9 cellular contexts compared by ENCODE assay signal in genomic region chr7:80883188-80884025, GRCh38. TPM values are rescaled to one million over a fixed set of nuclear protein-coding genes. Genes with fewer than 3 reads are reported as not detected.
DNase-seq lines count a peak whose midpoint lies in the region; ATAC-seq, FAIRE-seq and TF ChIP-seq lines count a peak whose summit lies in the region.
"Had no signal": no experiment of that assay in that cellular context is flagged by ENCODE, and none has a peak within 500 bp of the region (broad histone marks: within the 10 kb centered on the region; RNA-seq: fewer than 3 reads in every experiment).

No MANE protein-coding gene starts in this region.

- CTCF ChIA-PET in K562 (lab: Yijun Ruan, JAX; ENCODE audit: low intra/inter-chr PET ratio): no interaction called here

- H3K9me3 ChIP-seq in K562 (replicated peaks; ENCODE audit: control insufficient read depth, insufficient read depth, low read depth, low read length): no peaks in the 10 kb centered on the region; the same call in 1 of the 2 replicates
- H3K9me3 ChIP-seq in upper lobe of left lung: no peaks in the 10 kb centered on the region

- H3K27me3 ChIP-seq in K562 (ENCODE audit: control insufficient read depth in 2 of 2, insufficient read depth in 2 of 2, low read length in 2 of 2) (no peaks in the 10 kb centered on the region), upper lobe of left lung (no peaks in the 10 kb centered on the region)

- in situ Hi-C loops in K562 (cut with MboI): no loop called here

- ATAC-seq in K562 (no peak), left colon (peak; percentile 43), upper lobe of left lung (ENCODE audit: low FRiP score in 2 of 2) (peak; percentile 72 to 94), GM21515 (IDR thresholded peaks at IDR 0.05; ENCODE audit: unreplicated experiment) (no peak), HG02588 (IDR thresholded peaks at IDR 0.05; ENCODE audit: unreplicated experiment) (no peak), HG03520 (IDR thresholded peaks at IDR 0.05; ENCODE audit: unreplicated experiment) (no peak)

- no peak overlapping the region for H3K4me3 ChIP-seq in K562
- H3K4me3 ChIP-seq in upper lobe of left lung: no peak overlapping the region

- H3K4me2 ChIP-seq in K562 (ENCODE audit: insufficient read depth, low read length): no peak overlapping the region

- WGBS in K562 (ENCODE audit: insufficient coverage, low coverage, missing lambda C conversion rate): 5% methylated on average over 2 of the region's 2 CpGs
- WGBS in upper lobe of left lung, 2 donors: 61 to 62% methylated on average over 2 of the region's 2 CpGs

- TF ChIP-seq EP300 in K562 (IDR thresholded peaks at IDR 0.05; ENCODE audit: low read length): no peak
- TF ChIP-seq EP300 in upper lobe of left lung (IDR thresholded peaks at IDR 0.05): peak in 1 of 4 donors; percentile 38

- no peak for TF ChIP-seq POLR2A in K562 (conservative IDR thresholded peaks at IDR 0.05)
- no peak for TF ChIP-seq POLR2A in upper lobe of left lung (IDR thresholded peaks at IDR 0.05)

- TF ChIP-seq RAD21 in K562 (CRISPR knock-in tag; conservative IDR thresholded peaks at IDR 0.05 in 1 of 2, IDR thresholded peaks at IDR 0.05 in 1 of 2): no peak

- TF ChIP-seq CTCF in K562 (IDR thresholded peaks at IDR 0.05 in 2 of 3, conservative IDR thresholded peaks at IDR 0.05 in 1 of 3; ENCODE audit: insufficient read depth in 2 of 3, low read depth in 1 of 3, low read length in 3 of 3) (no peak), upper lobe of left lung (IDR thresholded peaks at IDR 0.05) (no peak)

- H4K20me1 ChIP-seq in K562 (replicated peaks; ENCODE audit: control insufficient read depth, insufficient read depth, low read length): no peaks in the 10 kb centered on the region

- no peak overlapping the region for H3K9ac ChIP-seq in K562 (ENCODE audit: insufficient read depth in 1 of 2, low read depth in 2 of 2, low read length in 2 of 2)

- peak; percentile 24 for DNase-seq in DMS 273 (lab: John Stamatoyannopoulos, UW; ENCODE audit: unreplicated experiment)
- no peak for DNase-seq in DMS 273 treated with DMSO at 0.1 percent for 48 hours (lab: John Stamatoyannopoulos, UW)
- DNase-seq in K562 (ENCODE audit: extremely low read depth in 1 of 4, low spot score in 3 of 4): no peak
- no peak for DNase-seq in left colon
- peak in 1 of 2 donors; percentile 22 for DNase-seq in upper lobe of left lung

- POLR2A ChIA-PET in K562 (lab: Yijun Ruan, JAX): interaction anchor here (0.7 kb wide), 1 partner anchor 816 kb away, joined by 3 read pairs; no protein-coding TSS in a partner anchor

- H2AFZ ChIP-seq in K562 (ENCODE audit: low read depth, low read length): no peak overlapping the region

- H3K27ac ChIP-seq in K562 (ENCODE audit: extremely low read depth, low read depth, low read length) (no peak overlapping the region), upper lobe of left lung (peak overlapping the region; percentile 1 to 69 (median 30))

- H3K36me3 ChIP-seq in K562 (ENCODE audit: control insufficient read depth, insufficient read depth, low read length): no peaks in the 10 kb centered on the region
- no peaks in the 10 kb centered on the region for H3K36me3 ChIP-seq in upper lobe of left lung

- FAIRE-seq in K562 (lab: Jason Lieb, UNC): no peak
- FAIRE-seq: A204.1 had no signal

- intact Hi-C loops in K562 (cut with micrococcal nuclease) (no loop called here), left colon (cut with DNase I, micrococcal nuclease) (no loop called here)

- H3K4me1 ChIP-seq in K562 (replicated peaks in 1 of 2; ENCODE audit: control insufficient read depth in 2 of 2, insufficient read depth in 2 of 2, low read length in 2 of 2) (no peaks in the 10 kb centered on the region), upper lobe of left lung (peaks cover 0 to 6% (median 0%) of the 10 kb centered on the region in 4 donors)

- H3K79me2 ChIP-seq in K562 (ENCODE audit: control insufficient read depth, insufficient read depth, low read length): no peaks in the 10 kb centered on the region

- BruUV-seq in K562 (replicated peaks; lab: Mats Ljungman, UMichigan): no TSS peak

- H3K9me1 ChIP-seq in K562 (ENCODE audit: control insufficient read depth, insufficient read depth, low read length): no peaks in the 10 kb centered on the region

TF ChIP-seq in K562, 482 proteins besides CTCF, POLR2A, EP300 and RAD21:
- TF ChIP-seq EWSR1 (IDR thresholded peaks at IDR 0.05; ENCODE audit: borderline replicate concordance, low read depth, partially characterized antibody) (no peak), SUPT5H (IDR thresholded peaks at IDR 0.05) (no peak), ILK (tag; IDR thresholded peaks at IDR 0.05; ENCODE audit: borderline replicate concordance, low read depth) (no peak), NFATC3 (IDR thresholded peaks at IDR 0.05) (no peak), FOSL1 (tag; conservative IDR thresholded peaks at IDR 0.05) (0 out of 2 replicates have a peak, but pooled peaks have one; percentile 37), CBFB (CRISPR knock-in tag; IDR thresholded peaks at IDR 0.05) (no peak), ZNF778 (CRISPR knock-in tag; IDR thresholded peaks at IDR 0.05) (no peak)

RNA-seq across cellular contexts. Expression of gene SEMA3C, which starts 35.4 kb away (rescaled TPM):
- not detected in 2 replicates for total RNA-seq in K562 (2011; cell fraction: chromatin; rRNA removed; ENCODE audit: low replicate concordance)
- total RNA-seq in K562 (2011; cell fraction: nucleolus; rRNA removed): not detected in 2 replicates
- not detected in 2 replicates for total RNA-seq in K562 (2011; cell fraction: nucleoplasm; rRNA removed)
- total RNA-seq in K562 (2014; rRNA removed) (0.04 and 0.09 TPM in 2 replicates), K562 (2014; rRNA removed; fragmentation: Illumina TruSeq; extraction: Trizol) (0.18 and 0.19 TPM in 2 replicates), K562 (2015; rRNA removed; fragmentation: Illumina TruSeq; extraction: Trizol) (0.36 and 0.38 TPM in 2 replicates), K562 (2021) (0.16 TPM in 2 replicates), left colon (10 to 100 TPM; 64.6 to 66.7 TPM), upper lobe of left lung (10 to 100 TPM; 30.7 to 81.7 (median 50.1) TPM)
- polyA plus RNA-seq in K562 (2011; rRNA removed) (not detected in 2 replicates), K562 (2014; fragmentation: Illumina TruSeq; extraction: Trizol) (0.04 and 0.08 TPM in 2 replicates), K562 (2014; fragmentation: Nextera tagmentation; extraction: Ambion mirVana) (under 1 TPM in 1 of 2 experiments, not detected in 1; 0.04 TPM), K562 (2014; rRNA removed) (not detected in 2 replicates)
- not detected in 2 replicates for polyA plus RNA-seq in K562 (2011; cell fraction: cytosol; rRNA removed)
- polyA plus RNA-seq in K562 (2011; cell fraction: nucleus; rRNA removed): not detected in 2 replicates
- polyA plus RNA-seq in K562 (2012): 0.04 and 0.06 TPM in 2 replicates
- polyA minus RNA-seq in K562 (2011; rRNA and poly(A)+ RNA removed): not detected in 2 replicates
- polyA minus RNA-seq in K562 (2011; cell fraction: cytosol; rRNA and poly(A)+ RNA removed): not detected in 2 replicates
- not detected in 2 replicates for polyA minus RNA-seq in K562 (2011; cell fraction: nucleus; rRNA and poly(A)+ RNA removed)

Comparison
In these comparisons a context has a peak if more than half of its experiments do, and no peak if none do; other contexts are left out.
1. ATAC-seq: peak in left colon (single experiment) and upper lobe of left lung (2 of 2); none in K562 (single experiment), GM21515 (single experiment), HG02588 (single experiment) and HG03520 (single experiment).
2. RNA of gene SEMA3C, which starts 35.4 kb away (total RNA-seq): 64.6 to 66.7 TPM in left colon and 30.7 to 81.7 TPM in upper lobe of left lung; 0.04 to 0.38 TPM in K562; every median in the first group is over 10 times any median in the second.